Comparison of ENCODE assay signal across 20 cellular contexts in the genomic region with DNA sequence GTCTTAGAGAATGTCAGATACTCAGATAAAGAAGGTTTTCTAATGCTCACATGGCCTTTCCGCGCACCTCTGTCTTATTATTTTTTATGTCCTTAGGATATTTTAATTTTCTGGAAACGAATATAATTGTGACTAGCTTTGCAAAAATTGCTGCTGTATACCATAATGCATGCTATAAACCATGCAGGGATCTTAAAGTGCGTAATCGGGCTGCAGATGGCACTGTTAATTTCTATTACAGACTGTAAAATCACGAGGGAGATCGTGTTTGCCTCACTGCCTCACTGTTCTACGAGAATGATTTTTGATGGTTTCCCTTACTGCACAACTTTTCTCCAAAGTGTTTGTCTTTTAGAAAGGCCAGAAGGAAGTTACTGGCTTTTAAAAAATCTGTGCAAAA.
"Had no signal": no experiment of that assay in that cellular context is flagged by ENCODE, and none has a peak within 500 bp of the region (broad histone marks: within the 10 kb centered on the region; RNA-seq: fewer than 3 reads in every experiment).

No MANE protein-coding gene starts in this region.

- H3K4me3 ChIP-seq: SJSA1 had no signal

- H3K27ac ChIP-seq: SJSA1 had no signal

- DNase-seq: KBM-7, MM.1S, NCI-H1092 treated with DMSO at 0.1 percent for 48 hours, NCI-H1436, NCI-H187, NCI-H2029, NCI-H2081 treated with DMSO at 0.1 percent for 48 hours, NCI-H2171, NCI-H226, NCI-H446, NCI-H510A, NCI-H524 treated with DMSO at 0.1 percent for 48 hours, NCI-H69, NCI-H774, Right ventricle myocardium superior, RPMI8226, SIG-M5, SK-N-SH, SW 1271 had no signal
